ENCODE assay signal across 20 cellular contexts in genomic region chr4:106421441-106422296, GRCh38. TPM values are rescaled to one million over a fixed set of nuclear protein-coding genes. Genes with fewer than 3 reads are reported as not detected.
A peak's percentile ranks its signal among the peaks of the same experiment; 100 is the strongest.
DNase-seq lines count a peak whose midpoint lies in the region; ATAC-seq, FAIRE-seq and TF ChIP-seq lines count a peak whose summit lies in the region.
"Had no signal": no experiment of that assay in that cellular context is flagged by ENCODE, and none has a peak within 500 bp of the region (broad histone marks: within the 10 kb centered on the region; RNA-seq: fewer than 3 reads in every experiment).

No MANE protein-coding gene starts in this region.

- TF ChIP-seq CTCF in AG10803 (conservative IDR thresholded peaks at IDR 0.05; ENCODE audit: low read length) (no peak), mesothelial cell of epicardium (IDR thresholded peaks at IDR 0.05; ENCODE audit: unreplicated experiment) (no peak)

- H3K4me3 Mint-ChIP-seq in mesothelial cell of epicardium, result no peak overlapping the region
- H3K4me3 Mint-ChIP-seq in activated CD4-positive, alpha-beta T cell treated with anti-CD3 and anti-CD28 coated beads, Interleukin-2, amount 10 ng/mL, durations not matched to agents 7 days and 5 days, result no peak overlapping the region
- H3K4me3 Mint-ChIP-seq: activated naive CD8-positive, alpha-beta T cell treated with anti-CD3 and anti-CD28 coated beads for 36 hours; dendritic cell treated with granulocyte-macrophage colony-stimulating factor and Interleukin-4, amounts not matched to agents 40 ng/mL and 50 ng/mL, for 4 days had no signal

- POLR2A ChIA-PET in activated CD4-positive, alpha-beta T cell treated with anti-CD3 and anti-CD28 coated beads, Interleukin-2, amount 10 ng/mL, durations not matched to agents 7 days and 5 days (lab: Charles Lee), result no interaction called here

- H3K9me3 Mint-ChIP-seq in mesothelial cell of epicardium, result peaks cover 4% of the 10 kb centered on the region
- no peaks in the 10 kb centered on the region for H3K9me3 Mint-ChIP-seq in activated CD4-positive, alpha-beta T cell treated with anti-CD3 and anti-CD28 coated beads, Interleukin-2, amount 10 ng/mL, durations not matched to agents 7 days and 5 days
- H3K9me3 Mint-ChIP-seq: dendritic cell treated with granulocyte-macrophage colony-stimulating factor and Interleukin-4, amounts not matched to agents 40 ng/mL and 50 ng/mL, for 4 days had no signal

- CTCF ChIA-PET in activated CD4-positive, alpha-beta T cell treated with anti-CD3 and anti-CD28 coated beads, Interleukin-2, amount 10 ng/mL, durations not matched to agents 7 days and 5 days (lab: Charles Lee), result no interaction called here

- peaks cover 17% of the 10 kb centered on the region for H3K4me1 Mint-ChIP-seq in mesothelial cell of epicardium
- H3K4me1 Mint-ChIP-seq in activated CD4-positive, alpha-beta T cell treated with anti-CD3 and anti-CD28 coated beads, Interleukin-2, amount 10 ng/mL, durations not matched to agents 7 days and 5 days, result no peaks in the 10 kb centered on the region
- H3K4me1 Mint-ChIP-seq: activated naive CD8-positive, alpha-beta T cell treated with anti-CD3 and anti-CD28 coated beads for 36 hours had no signal

- DNase-seq in AG10803 (ENCODE audit: low read depth) (peak; percentile 96), LHCN-M2 (ENCODE audit: low read depth) (peak; percentile 19), mesothelial cell of epicardium (ENCODE audit: low spot score in 2 of 2, unreplicated experiment in 2 of 2) (no peak)
- no peak for DNase-seq in activated CD4-positive, alpha-beta T cell treated with anti-CD3 and anti-CD28 coated beads, Interleukin-2, amount 10 ng/mL, durations not matched to agents 7 days and 5 days
- DNase-seq in stimulated activated CD4-positive, alpha-beta T cell treated with anti-CD3 and anti-CD28 coated beads, Interleukin-4, amount 100 ng/mL, for 24 hours, result no peak
- DNase-seq: activated CD8-positive, alpha-beta memory T cell treated with anti-CD3 and anti-CD28 coated beads, Interleukin-2, amount 50 U/mL, for 4 hours; activated naive CD8-positive, alpha-beta T cell treated with anti-CD3 and anti-CD28 coated beads for 36 hours; esophagus squamous epithelium; KG1; NCI-H1436 treated with DMSO at 0.1 percent for 48 hours; NCI-H524 treated with DMSO at 0.1 percent for 48 hours; pancreas; PC-9; stimulated activated CD4-positive, alpha-beta T cell treated with anti-CD3 and anti-CD28 coated beads, Interleukin-15, amount 100 ng/mL, for 24 hours had no signal

- ATAC-seq in HG02610 (IDR thresholded peaks at IDR 0.05; ENCODE audit: unreplicated experiment) (no peak), HG03521 (IDR thresholded peaks at IDR 0.05; ENCODE audit: unreplicated experiment) (no peak)

- peak; percentile 37 for FAIRE-seq in endometrium (lab: Jason Lieb, UNC)
- FAIRE-seq: pancreas had no signal

- H3K27ac Mint-ChIP-seq in mesothelial cell of epicardium, result peak overlapping the region; percentile 88
- no peak overlapping the region for H3K27ac Mint-ChIP-seq in activated CD4-positive, alpha-beta T cell treated with anti-CD3 and anti-CD28 coated beads, Interleukin-2, amount 10 ng/mL, durations not matched to agents 7 days and 5 days
- H3K27ac Mint-ChIP-seq: activated naive CD8-positive, alpha-beta T cell treated with anti-CD3 and anti-CD28 coated beads for 36 hours; dendritic cell treated with granulocyte-macrophage colony-stimulating factor and Interleukin-4, amounts not matched to agents 40 ng/mL and 50 ng/mL, for 4 days had no signal

- H3K27me3 Mint-ChIP-seq in mesothelial cell of epicardium (ENCODE audit: low read depth), result no peaks in the 10 kb centered on the region
- peaks cover 2% of the 10 kb centered on the region for H3K27me3 Mint-ChIP-seq in activated CD4-positive, alpha-beta T cell treated with anti-CD3 and anti-CD28 coated beads, Interleukin-2, amount 10 ng/mL, durations not matched to agents 7 days and 5 days
- H3K27me3 Mint-ChIP-seq: dendritic cell treated with granulocyte-macrophage colony-stimulating factor and Interleukin-4, amounts not matched to agents 40 ng/mL and 50 ng/mL, for 4 days had no signal

- no peaks in the 10 kb centered on the region for H3K36me3 Mint-ChIP-seq in mesothelial cell of epicardium
- no peaks in the 10 kb centered on the region for H3K36me3 Mint-ChIP-seq in activated CD4-positive, alpha-beta T cell treated with anti-CD3 and anti-CD28 coated beads, Interleukin-2, amount 10 ng/mL, durations not matched to agents 7 days and 5 days (ENCODE audit: low read depth)
- H3K36me3 Mint-ChIP-seq: activated naive CD8-positive, alpha-beta T cell treated with anti-CD3 and anti-CD28 coated beads for 36 hours had no signal

- H3K4me3 ChIP-seq in AG10803 (ENCODE audit: low read length), result no peak overlapping the region
- H3K4me3 ChIP-seq: BLaER1, esophagus squamous epithelium, pancreas, PC-9 had no signal

RNA-seq across cellular contexts. Expression of gene GIMD1, which starts 53.1 kb away (rescaled TPM):
- total RNA-seq in LHCN-M2 (2014; rRNA removed) (not detected in 2 replicates), mesothelial cell of epicardium (not detected in 3 replicates)
- 0.04 TPM for polyA plus RNA-seq in LHCN-M2 (2012)
- total RNA-seq in activated CD4-positive, alpha-beta T cell treated with anti-CD3 and anti-CD28 coated beads, Interleukin-2, amount 10 ng/mL, durations not matched to agents 7 days and 5 days, result not detected
- total RNA-seq: activated naive CD8-positive, alpha-beta T cell treated with anti-CD3 and anti-CD28 coated beads for 36 hours; esophagus squamous epithelium; pancreas; PC-9; temporal lobe had no signal
- polyA plus RNA-seq: pancreas had no signal

Comparison
In these comparisons a context has a peak if more than half of its experiments do, and no peak if none do; other contexts are left out.
1. DNase-seq: peak in AG10803 (single experiment) and LHCN-M2 (single experiment); none in mesothelial cell of epicardium (0 of 2), activated CD4-positive, alpha-beta T cell treated with anti-CD3 and anti-CD28 coated beads, Interleukin-2, amount 10 ng/mL, durations not matched to agents 7 days and 5 days (single experiment) and stimulated activated CD4-positive, alpha-beta T cell treated with anti-CD3 and anti-CD28 coated beads, Interleukin-4, amount 100 ng/mL, for 24 hours (single experiment).